In genomic region chr1:7783826-7784491, GRCh38 we compare ENCODE assay signal across 1 cellular context.
A peak's percentile ranks its signal among the peaks of the same experiment; 100 is the strongest.
TF ChIP-seq lines count a peak whose summit lies in the region.

Gene PER3 (plus strand): TSS chr1:7784291. CDS start chr1:7784878, 587 bp downstream.

TF ChIP-seq in HepG2, 621 proteins besides CTCF, POLR2A, EP300 and RAD21 (continued from another document and continues in another):
- TF ChIP-seq HOMEZ (CRISPR knock-in tag; IDR thresholded peaks at IDR 0.05; ENCODE audit: low read depth) (no peak), BRF2 (CRISPR knock-in tag; IDR thresholded peaks at IDR 0.05) (no peak), ZNF296 (CRISPR knock-in tag; conservative IDR thresholded peaks at IDR 0.05) (no peak), PBX2 (CRISPR knock-in tag; IDR thresholded peaks at IDR 0.05) (peak; percentile 86), KLF16 (CRISPR knock-in tag; IDR thresholded peaks at IDR 0.05) (peak in 1 of 2 experiments; percentile 8; a peak in 1 of 4 replicates), KLF13 (CRISPR knock-in tag; IDR thresholded peaks at IDR 0.05) (no peak), SIN3B (IDR thresholded peaks at IDR 0.05; ENCODE audit: low read length) (no peak), AFF4 (CRISPR knock-in tag; IDR thresholded peaks at IDR 0.05) (no peak), TEF (CRISPR knock-in tag; IDR thresholded peaks at IDR 0.05) (peak; percentile 84), RNF219 (CRISPR knock-in tag; IDR thresholded peaks at IDR 0.05) (no peak), SP4 (CRISPR knock-in tag; IDR thresholded peaks at IDR 0.05) (peak; percentile 89), MXD1 (CRISPR knock-in tag; IDR thresholded peaks at IDR 0.05) (no peak), SAP130 (CRISPR knock-in tag; IDR thresholded peaks at IDR 0.05; ENCODE audit: low read depth) (peak; percentile 68), RBFOX2 (IDR thresholded peaks at IDR 0.05; ENCODE audit: low read depth, low read length) (peak; percentile 41; the same call in 1 of the 2 replicates), TEAD3 (CRISPR knock-in tag; optimal IDR thresholded peaks at IDR 0.05; ENCODE audit: borderline replicate concordance) (no peak), SALL1 (CRISPR knock-in tag; IDR thresholded peaks at IDR 0.05) (peak; percentile 11; the same call in 1 of the 2 replicates), ZBTB33 (CRISPR knock-in tag; IDR thresholded peaks at IDR 0.05) (peak; percentile 25; the same call in 1 of the 2 replicates), SALL2 (CRISPR knock-in tag; IDR thresholded peaks at IDR 0.05) (no peak), MNT (IDR thresholded peaks at IDR 0.05) (peak; percentile 34), ZNF704 (CRISPR knock-in tag; IDR thresholded peaks at IDR 0.05; ENCODE audit: borderline replicate concordance) (no peak), ZNF12 (CRISPR knock-in tag; IDR thresholded peaks at IDR 0.05) (no peak), ZNF549 (CRISPR knock-in tag; IDR thresholded peaks at IDR 0.05) (no peak), ETV6 (CRISPR knock-in tag; conservative IDR thresholded peaks at IDR 0.05) (no peak), MAX (IDR thresholded peaks at IDR 0.05) (peak; percentile 71), REST (IDR thresholded peaks at IDR 0.05; ENCODE audit: borderline replicate concordance in 1 of 2, low read depth in 1 of 2, low read length in 2 of 2) (no peak), SP2 (CRISPR knock-in tag; IDR thresholded peaks at IDR 0.05) (peak; percentile 90), JUND (CRISPR knock-in tag; IDR thresholded peaks at IDR 0.05) (no peak), ZNF234 (CRISPR knock-in tag; conservative IDR thresholded peaks at IDR 0.05) (no peak), IRX3 (CRISPR knock-in tag; IDR thresholded peaks at IDR 0.05; ENCODE audit: borderline replicate concordance, low read depth) (0 out of 2 replicates have a peak, but pooled peaks have one; percentile 48), NFYB (CRISPR knock-in tag; IDR thresholded peaks at IDR 0.05) (peak; percentile 75), CENPT (CRISPR knock-in tag; IDR thresholded peaks at IDR 0.05; ENCODE audit: low read depth) (no peak), YEATS4 (CRISPR knock-in tag; IDR thresholded peaks at IDR 0.05; ENCODE audit: borderline replicate concordance) (no peak), BHLHE40 (IDR thresholded peaks at IDR 0.05; ENCODE audit: low read length) (peak; percentile 68), ZNF883 (CRISPR knock-in tag; IDR thresholded peaks at IDR 0.05; ENCODE audit: not compliant biosample characterization) (no peak), MLX (CRISPR knock-in tag; IDR thresholded peaks at IDR 0.05) (no peak), NR3C1 (CRISPR knock-in tag; IDR thresholded peaks at IDR 0.05) (no peak), CBX2 (IDR thresholded peaks at IDR 0.05; ENCODE audit: low read depth, low read length) (no peak), CBX2 (CRISPR knock-in tag; IDR thresholded peaks at IDR 0.05; ENCODE audit: low read depth) (no peak), DNMT3B (CRISPR knock-in tag; conservative IDR thresholded peaks at IDR 0.05) (no peak), ERF (CRISPR knock-in tag; IDR thresholded peaks at IDR 0.05) (peak; percentile 10; the same call in 1 of the 2 replicates)
